ENCODE assay signal across 17 cellular contexts in the genomic region with DNA sequence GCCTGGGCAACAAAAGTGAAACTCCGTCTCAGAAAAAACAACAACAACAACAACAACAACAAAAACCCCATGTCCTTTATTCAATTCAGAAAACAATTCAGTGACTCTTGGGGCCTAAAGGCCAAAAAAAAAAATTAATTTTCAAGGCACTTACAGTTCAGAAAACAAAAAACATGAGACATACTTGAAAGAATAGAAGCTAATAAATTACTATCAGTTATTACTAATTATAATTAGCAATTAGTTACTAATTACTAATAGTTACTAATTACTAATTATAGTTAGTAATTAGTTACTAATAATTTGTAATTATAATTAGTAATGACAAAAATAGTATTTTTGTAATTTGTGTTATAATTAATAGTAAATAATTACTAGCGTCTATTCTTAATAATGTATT. TPM values are rescaled to one million over a fixed set of nuclear protein-coding genes. Genes with fewer than 3 reads are reported as not detected.
DNase-seq lines count a peak whose midpoint lies in the region; ATAC-seq, FAIRE-seq and TF ChIP-seq lines count a peak whose summit lies in the region.
"Had no signal": no experiment of that assay in that cellular context is flagged by ENCODE, and none has a peak within 500 bp of the region (broad histone marks: within the 10 kb centered on the region; RNA-seq: fewer than 3 reads in every experiment).

No MANE protein-coding gene starts in this region.

- no peak for ATAC-seq in GM21825 (IDR thresholded peaks at IDR 0.05; ENCODE audit: unreplicated experiment)
- ATAC-seq: A549, HepG2 had no signal

- H3K4me3 ChIP-seq in osteoblast (ENCODE audit: insufficient read depth, low read length) = no peak overlapping the region
- H3K4me3 ChIP-seq: A549 had no signal

- H3K79me2 ChIP-seq in osteoblast (ENCODE audit: insufficient read depth, low read length) = peaks cover 2% of the 10 kb centered on the region

- no peak overlapping the region for H2AFZ ChIP-seq in osteoblast (ENCODE audit: low read length)

- peaks cover 42% of the 10 kb centered on the region for H3K36me3 ChIP-seq in osteoblast (ENCODE audit: insufficient read depth, low read length)

- H4K20me1 ChIP-seq in osteoblast (ENCODE audit: insufficient read depth, low read length) = no peaks in the 10 kb centered on the region

- FAIRE-seq in RCC 7860 (lab: Jason Lieb, UNC) (peak; percentile 82), endometrium (lab: Jason Lieb, UNC) (peak; percentile 92)
- FAIRE-seq: A549, GM18507, HepG2 had no signal

- no peaks in the 10 kb centered on the region for H3K4me1 ChIP-seq in osteoblast (ENCODE audit: insufficient read depth, low read length)
- H3K4me1 ChIP-seq: A549, Caco-2 had no signal

- H3K27ac ChIP-seq in osteoblast (ENCODE audit: low read depth, low read length) = no peak overlapping the region
- H3K27ac ChIP-seq: A549, C4-2B had no signal

- H3K4me2 ChIP-seq in osteoblast (ENCODE audit: insufficient read depth, low read length) = no peak overlapping the region
- H3K4me2 ChIP-seq: A549 had no signal

- no peaks in the 10 kb centered on the region for H3K27me3 ChIP-seq in osteoblast (ENCODE audit: insufficient read depth, low read length)

- no peaks in the 10 kb centered on the region for H3K9me3 ChIP-seq in osteoblast (ENCODE audit: low read depth, low read length)
- H3K9me3 ChIP-seq: A549, Caco-2 had no signal

- TF ChIP-seq CTCF in osteoblast (IDR thresholded peaks at IDR 0.05; ENCODE audit: extremely low read depth, low read depth, low read length) = no peak

- DNase-seq in RCC 7860 (ENCODE audit: low spot score) = no peak
- peak; percentile 42 for DNase-seq in osteoblast (ENCODE audit: insufficient read length, low spot score, missing footprints)
- DNase-seq in mucosa of gallbladder (ENCODE audit: low spot score) = no peak
- DNase-seq in NCI-H1436 treated with DMSO at 0.1 percent for 48 hours (lab: John Stamatoyannopoulos, UW) = no peak
- no peak for DNase-seq in glomerular visceral epithelial cell (ENCODE audit: extremely low spot score)
- DNase-seq: AML-193; Caco-2; CD4-positive, alpha-beta T cell; GDM1; GOT3; H7 had no signal

RNA-seq across cellular contexts. Expression of gene MPC2, which starts 56.8 kb away (rescaled TPM):
- total RNA-seq in osteoblast = 34.7 and 54.8 TPM in 2 replicates
- total RNA-seq in mucosa of gallbladder = 212 TPM

RNA-seq across cellular contexts. Expression of gene DCAF6, which starts 57.2 kb away (rescaled TPM):
- total RNA-seq in osteoblast (91.6 and 102 TPM in 2 replicates), mucosa of gallbladder (63.9 TPM)
